Comparison of ENCODE assay signal across 23 cellular contexts in the genomic region with DNA sequence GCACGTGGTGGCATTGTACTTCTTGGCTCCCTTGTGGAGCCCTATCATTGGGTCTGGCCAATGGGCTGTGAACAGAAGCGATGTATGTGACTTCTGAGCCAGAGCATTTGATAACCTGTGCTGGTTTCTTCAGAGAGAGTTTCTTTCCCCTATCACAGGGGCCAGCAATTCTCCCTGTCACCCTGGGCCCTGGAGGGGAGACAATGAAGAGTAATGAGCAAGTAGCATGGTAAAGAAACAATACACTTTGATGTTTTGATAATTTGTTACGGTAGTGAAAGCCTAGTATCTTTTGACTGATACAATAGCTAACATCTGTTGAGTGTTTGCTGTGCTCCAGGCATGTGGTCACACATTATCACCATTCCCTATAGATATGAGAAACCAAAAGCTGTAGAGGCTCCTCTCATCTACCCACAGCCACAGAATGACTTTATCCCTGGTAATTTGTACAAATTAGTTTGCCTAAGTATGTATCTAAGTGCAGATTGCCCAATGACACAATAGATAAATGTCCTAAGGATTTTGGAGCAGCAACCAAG.
"Had no signal": no experiment of that assay in that cellular context is flagged by ENCODE, and none has a peak within 500 bp of the region (broad histone marks: within the 10 kb centered on the region; RNA-seq: fewer than 3 reads in every experiment).

No MANE protein-coding gene starts in this region.

- H3K4me1 ChIP-seq: breast epithelium had no signal

- H3K36me3 Mint-ChIP-seq: activated naive CD4-positive, alpha-beta T cell treated with anti-CD3 and anti-CD28 coated beads, Interleukin-2, amount 50 U/mL, for 72 hours; IgD-negative memory B cell had no signal

- H3K36me3 ChIP-seq: breast epithelium had no signal

- H3K27me3 Mint-ChIP-seq: activated B cell treated with CpG ODN at 0.5 μM for 24 hours; activated naive CD8-positive, alpha-beta T cell treated with anti-CD3 and anti-CD28 coated beads, Interleukin-2, amount 50 U/mL, for 24 hours had no signal

- H3K4me3 Mint-ChIP-seq: activated B cell treated with CpG ODN at 0.5 μM for 24 hours; activated CD4-positive, alpha-beta T cell treated with anti-CD3 and anti-CD28 coated beads, Interleukin-2, amount 10 ng/mL, durations not matched to agents 24 days and 14 days; activated naive CD8-positive, alpha-beta T cell treated with anti-CD3 and anti-CD28 coated beads, Interleukin-2, amount 50 U/mL, for 24 hours; activated T-cell treated with anti-CD3 and anti-CD28 coated beads, Interleukin-2, amount 50 U/mL, for 4 hours; IgD-negative memory B cell; T-helper 17 cell had no signal

- H3K27ac ChIP-seq: breast epithelium had no signal

- H3K4me1 Mint-ChIP-seq: activated B cell treated with CpG ODN at 0.5 μM for 24 hours; activated CD4-positive, alpha-beta T cell treated with anti-CD3 and anti-CD28 coated beads, Interleukin-2, amount 10 ng/mL, durations not matched to agents 24 days and 14 days; activated naive CD8-positive, alpha-beta T cell treated with anti-CD3 and anti-CD28 coated beads, Interleukin-2, amount 50 U/mL, for 24 hours; IgD-negative memory B cell had no signal

- H3K9me3 ChIP-seq: breast epithelium had no signal

- H3K27ac Mint-ChIP-seq: activated B cell treated with CpG ODN at 0.5 μM for 24 hours; activated CD4-positive, alpha-beta T cell treated with anti-CD3 and anti-CD28 coated beads, Interleukin-2, amount 10 ng/mL, durations not matched to agents 24 days and 14 days; activated naive CD4-positive, alpha-beta T cell treated with anti-CD3 and anti-CD28 coated beads, Interleukin-2, amount 50 U/mL, for 72 hours; activated naive CD8-positive, alpha-beta T cell treated with anti-CD3 and anti-CD28 coated beads, Interleukin-2, amount 50 U/mL, for 24 hours; IgD-negative memory B cell; T-helper 17 cell had no signal

- H3K27me3 ChIP-seq: breast epithelium had no signal

- H3K4me3 ChIP-seq: breast epithelium had no signal

- ATAC-seq: activated naive CD4-positive, alpha-beta T cell treated with anti-CD3 and anti-CD28 coated beads, Interleukin-2, amount 50 U/mL, for 72 hours; activated naive CD8-positive, alpha-beta T cell treated with anti-CD3 and anti-CD28 coated beads, Interleukin-2, amount 50 U/mL, for 24 hours; activated T-cell treated with anti-CD3 and anti-CD28 coated beads, Interleukin-2, amount 50 U/mL, for 4 hours; T-helper 17 cell had no signal

- H3K9me3 Mint-ChIP-seq: activated B cell treated with CpG ODN at 0.5 μM for 24 hours; activated CD4-positive, alpha-beta T cell treated with anti-CD3 and anti-CD28 coated beads, Interleukin-2, amount 10 ng/mL, durations not matched to agents 24 days and 14 days; activated naive CD4-positive, alpha-beta T cell treated with anti-CD3 and anti-CD28 coated beads, Interleukin-2, amount 50 U/mL, for 72 hours; activated naive CD8-positive, alpha-beta T cell treated with anti-CD3 and anti-CD28 coated beads, Interleukin-2, amount 50 U/mL, for 24 hours; activated T-cell treated with anti-CD3 and anti-CD28 coated beads, Interleukin-2, amount 50 U/mL, for 4 hours had no signal

- DNase-seq: activated B cell treated with CpG ODN at 0.5 μM for 24 hours; activated CD4-positive, alpha-beta T cell treated with anti-CD3 and anti-CD28 coated beads for 1 hour; activated CD4-positive, alpha-beta T cell treated with anti-CD3 and anti-CD28 coated beads, Interleukin-2, amount 10 ng/mL, durations not matched to agents 24 days and 14 days; activated CD4-positive, alpha-beta T cell treated with anti-CD3 and anti-CD28 coated beads, Interleukin-2, amount 50 U/mL, for 48 hours; activated CD8-positive, alpha-beta memory T cell treated with anti-CD3 and anti-CD28 coated beads for 24 hours; activated effector memory CD4-positive, alpha-beta T cell treated with anti-CD3 and anti-CD28 coated beads, Interleukin-2, amount 50 U/mL, for 16 hours; activated naive CD4-positive, alpha-beta T cell treated with Interleukin-2 at 50 U/mL for 16 hours; activated naive CD8-positive, alpha-beta T cell treated with anti-CD3 and anti-CD28 coated beads, Interleukin-2, amount 50 U/mL, for 24 hours; activated T-cell treated with anti-CD3 and anti-CD28 coated beads, Interleukin-2, amount 50 U/mL, for 4 hours; amygdala; caudate nucleus; KG1; NCI-H1092; NCI-H1694; NCI-H2029; NCI-H446; NCI-H526; SHP77 treated with DMSO at 0.1 percent for 48 hours; T-helper 17 cell; T1000 had no signal
